ENCODE assay signal across 8 cellular contexts in genomic region chr12:109999649-109999971, GRCh38. TPM values are rescaled to one million over a fixed set of nuclear protein-coding genes. Genes with fewer than 3 reads are reported as not detected.
DNase-seq lines count a peak whose midpoint lies in the region; FAIRE-seq and TF ChIP-seq lines count a peak whose summit lies in the region.

No MANE protein-coding gene starts in this region.

- peaks cover 63% of the 10 kb centered on the region for H3K4me1 ChIP-seq in CD4-positive, alpha-beta memory T cell (ENCODE audit: insufficient read depth, low read length)
- H3K4me1 ChIP-seq in OCI-LY1 (ENCODE audit: insufficient read depth, low read length, severe bottlenecking) (peaks cover 63% of the 10 kb centered on the region), ovary (ENCODE audit: insufficient read depth) (peaks cover 7% of the 10 kb centered on the region)

- CTCF ChIA-PET in CD4-positive, alpha-beta memory T cell (lab: Charles Lee; ENCODE audit: partially characterized antibody), result interaction anchor here (1.4 to 2.2 kb wide), 4 partner anchors 11 to 146 kb away, joined by 3 to 6 read pairs (median 4); no protein-coding TSS in a partner anchor

- no peaks in the 10 kb centered on the region for H4K20me1 ChIP-seq in OCI-LY1 (ENCODE audit: insufficient read depth, low read length)

- no peak for TF ChIP-seq EP300 in ovary (IDR thresholded peaks at IDR 0.05)

- no peak for TF ChIP-seq POLR2A in ovary (IDR thresholded peaks at IDR 0.05)
- no peak for TF ChIP-seq POLR2A in H54 (IDR thresholded peaks at IDR 0.05; ENCODE audit: low read depth, low read length)

- no peak for FAIRE-seq in H54 (lab: Jason Lieb, UNC)

- H3K27me3 ChIP-seq in CD4-positive, alpha-beta memory T cell (ENCODE audit: insufficient read depth, low read length), result no peaks in the 10 kb centered on the region
- H3K27me3 ChIP-seq in OCI-LY1 (ENCODE audit: insufficient read depth, low read length), result no peaks in the 10 kb centered on the region
- no peaks in the 10 kb centered on the region for H3K27me3 ChIP-seq in ovary

- H3K36me3 Mint-ChIP-seq in CD4-positive, alpha-beta memory T cell, result peaks cover 3 to 27% of the 10 kb centered on the region in 2 donors

- peak overlapping the region; percentile 92 to 100 (median 98) for H3K27ac Mint-ChIP-seq in CD4-positive, alpha-beta memory T cell

- peak overlapping the region; percentile 80 for H3K27ac ChIP-seq in CD4-positive, alpha-beta memory T cell (ENCODE audit: low read depth, low read length)
- peak overlapping the region; percentile 79 for H3K27ac ChIP-seq in OCI-LY1 (ENCODE audit: low read depth, low read length, poor library complexity, severe bottlenecking)
- peak overlapping the region in 1 of 2 donors; percentile 74 for H3K27ac ChIP-seq in ovary

- H3F3A ChIP-seq in OCI-LY1 (ENCODE audit: insufficient read depth, low read length), result no peaks in the 10 kb centered on the region

- H3K79me2 ChIP-seq in OCI-LY1 (ENCODE audit: insufficient read depth, low read length), result peaks cover 33% of the 10 kb centered on the region

- no peaks in the 10 kb centered on the region for H3K9me3 Mint-ChIP-seq in CD4-positive, alpha-beta memory T cell

- peak overlapping the region; percentile 63 to 91 for H3K4me3 ChIP-seq in CD4-positive, alpha-beta memory T cell (ENCODE audit: low read length in 2 of 2)
- H3K4me3 ChIP-seq in OCI-LY1 (ENCODE audit: low read depth, low read length, poor library complexity, severe bottlenecking) (peak overlapping the region; percentile 88), epithelial cell of esophagus (ENCODE audit: low read length) (peak overlapping the region; percentile 75), ovary (peak overlapping the region; percentile 71)

- H3K9me3 ChIP-seq in CD4-positive, alpha-beta memory T cell (ENCODE audit: control insufficient read depth in 1 of 2, low read length in 2 of 2), result no peaks in the 10 kb centered on the region
- H3K9me3 ChIP-seq in OCI-LY1 (ENCODE audit: low read length) (no peaks in the 10 kb centered on the region), ovary (no peaks in the 10 kb centered on the region)

- POLR2A ChIA-PET in CD4-positive, alpha-beta memory T cell (lab: Charles Lee; ENCODE audit: partially characterized antibody), result interaction anchor here (0.8 to 2.7 kb wide), 18 partner anchors 10 to 1435 kb away, joined by 3 to 19 read pairs (median 6); partner anchors contain the start of genes ARPC3, C12orf76 and TCHP

- H3K9ac ChIP-seq in OCI-LY1 (ENCODE audit: low read length), result peak overlapping the region; percentile 91

- H3K4me3 Mint-ChIP-seq in CD4-positive, alpha-beta memory T cell, result peak overlapping the region; percentile 99 to 100 (median 100)

- DNase-seq in CD4-positive, alpha-beta memory T cell, result no peak
- DNase-seq in epithelial cell of esophagus (ENCODE audit: low read depth) (no peak), ovary (peak in 2 of 5 donors; percentile 21 to 49), Kasumi-1 (lab: John Stamatoyannopoulos, UW) (no peak), H54 (ENCODE audit: insufficient read length, low spot score) (no peak), AG08395 (ENCODE audit: low spot score) (no peak)
- DNase-seq in stimulated activated naive CD4-positive, alpha-beta T cell (lab: John Stamatoyannopoulos, UW), result no peak

- H3K4me2 ChIP-seq in OCI-LY1 (ENCODE audit: low read length), result peak overlapping the region; percentile 93

- peaks cover 37 to 83% (median 57%) of the 10 kb centered on the region in 4 donors for H3K4me1 Mint-ChIP-seq in CD4-positive, alpha-beta memory T cell

- TF ChIP-seq CTCF in OCI-LY1 (IDR thresholded peaks at IDR 0.05; ENCODE audit: low read length), result no peak
- TF ChIP-seq CTCF in epithelial cell of esophagus (IDR thresholded peaks at IDR 0.05; ENCODE audit: insufficient read depth, low read depth, low read length, missing control alignments), result no peak
- no peak for TF ChIP-seq CTCF in ovary (IDR thresholded peaks at IDR 0.05)

- no peaks in the 10 kb centered on the region for H3K36me3 ChIP-seq in CD4-positive, alpha-beta memory T cell (ENCODE audit: insufficient read depth, low read length)
- peaks cover 9% of the 10 kb centered on the region; the same call in 1 of the 2 replicates for H3K36me3 ChIP-seq in OCI-LY1 (ENCODE audit: insufficient read depth, low read length)
- no peaks in the 10 kb centered on the region for H3K36me3 ChIP-seq in ovary

- no peaks in the 10 kb centered on the region for H3K9me2 ChIP-seq in OCI-LY1 (ENCODE audit: low read depth, low read length)

- no peaks in the 10 kb centered on the region for H3K27me3 Mint-ChIP-seq in CD4-positive, alpha-beta memory T cell

- H2AFZ ChIP-seq in OCI-LY1 (ENCODE audit: low read length), result no peak overlapping the region

- whole genome bisulfite sequencing in ovary, 3 donors, result 0 to 1% (median 1%) methylated on average over 22 to 27 of the region's 27 CpGs

- intact Hi-C loops in CD4-positive, alpha-beta memory T cell (cut with micrococcal nuclease), result loop anchor here (1.0 to 5.0 kb wide), 5 partner anchors 49 to 888 kb away; partner anchors contain the start of genes C12orf76, FAM222A and GLTP
- intact Hi-C loops in ovary (cut with DNase I), result loop anchor here in 2 of 4 donors (5.0 to 10.0 kb wide), 2 partner anchors 65 to 67 kb away; no protein-coding TSS in a partner anchor

RNA-seq across cellular contexts. Expression of gene ANKRD13A, which starts 0.4 kb away (rescaled TPM):
- 10 to 100 TPM; 99.5 to 99.7 TPM for total RNA-seq in CD4-positive, alpha-beta memory T cell
- polyA plus RNA-seq in CD4-positive, alpha-beta memory T cell, result 10 to 100 TPM; 66.6 to 67.0 TPM
- 10 to 100 TPM; 29.5 to 45.0 (median 35.2) TPM for total RNA-seq in ovary
- polyA plus RNA-seq in ovary, result 10 to 100 TPM; 18.3 to 53.4 TPM

RNA-seq across cellular contexts. Expression of gene GIT2, which starts 3.4 kb away (rescaled TPM):
- total RNA-seq in CD4-positive, alpha-beta memory T cell, result 100 to 1,000 TPM; 133 to 149 TPM
- 100 to 1,000 TPM in 1 of 2 donors, 10 to 100 TPM in 1; 83.1 to 104 TPM for polyA plus RNA-seq in CD4-positive, alpha-beta memory T cell
- 10 to 100 TPM; 26.4 to 58.8 (median 43.7) TPM for total RNA-seq in ovary
- polyA plus RNA-seq in ovary, result 10 to 100 TPM; 17.4 to 54.1 TPM

RNA-seq across cellular contexts. Expression of gene C12orf76, which starts 48.7 kb away (rescaled TPM):
- 10 to 100 TPM; 26.4 to 33.5 TPM for total RNA-seq in CD4-positive, alpha-beta memory T cell
- 10 to 100 TPM; 16.4 to 17.5 TPM for polyA plus RNA-seq in CD4-positive, alpha-beta memory T cell
- total RNA-seq in ovary, result 10 to 100 TPM; 11.6 to 24.9 (median 15.3) TPM
- 10 to 100 TPM; 17.8 to 20.5 TPM for polyA plus RNA-seq in ovary
